Comparison of ENCODE assay signal across 12 cellular contexts in the genomic region with DNA sequence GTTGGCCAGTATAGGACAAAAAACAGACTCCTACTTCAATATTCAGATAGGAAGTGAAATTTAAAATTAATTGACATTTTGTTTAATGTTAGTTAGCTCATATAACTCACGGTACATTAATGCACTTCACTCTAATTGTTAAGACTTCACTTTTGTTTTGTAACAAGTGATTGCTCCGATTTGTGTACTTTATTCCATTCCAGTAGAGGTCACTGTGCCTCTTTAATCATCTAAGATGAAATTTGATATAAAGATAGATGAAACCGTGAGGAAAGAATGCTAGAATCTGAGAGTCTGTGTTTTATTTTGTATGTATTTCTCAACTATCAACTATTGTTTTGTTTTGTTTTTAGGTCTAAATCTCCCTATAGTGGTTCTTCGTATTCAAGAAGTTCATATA. TPM values are rescaled to one million over a fixed set of nuclear protein-coding genes. Genes with fewer than 3 reads are reported as not detected.
DNase-seq lines count a peak whose midpoint lies in the region; ATAC-seq, FAIRE-seq and TF ChIP-seq lines count a peak whose summit lies in the region.
"Had no signal": no experiment of that assay in that cellular context is flagged by ENCODE, and none has a peak within 500 bp of the region (broad histone marks: within the 10 kb centered on the region; RNA-seq: fewer than 3 reads in every experiment).

No MANE protein-coding gene starts in this region.

- intact Hi-C loops in adrenal gland (cut with DNase I) = loop anchor here in 1 of 2 donors (10.0 kb wide), 1 partner anchor 236 kb away; no protein-coding TSS in a partner anchor
- intact Hi-C loops in kidney (cut with DNase I) = no loop called here
- intact Hi-C loops in left colon (cut with DNase I, micrococcal nuclease) = loop anchor here in 1 of 2 donors (10.0 kb wide), 1 partner anchor 236 kb away; no protein-coding TSS in a partner anchor
- intact Hi-C loops in head of caudate nucleus (cut with DNase I) = no loop called here

- no peak for ATAC-seq in left colon

- TF ChIP-seq POLR2A in adrenal gland (IDR thresholded peaks at IDR 0.05) = no peak

- H3K36me3 Mint-ChIP-seq in HFFc6 (ENCODE audit: low read depth) (peaks cover 65% of the 10 kb centered on the region), mesothelial cell of epicardium (peaks cover 69% of the 10 kb centered on the region)

- H3K27ac Mint-ChIP-seq in HFFc6 = no peak overlapping the region
- H3K27ac Mint-ChIP-seq in mesothelial cell of epicardium = no peak overlapping the region
- H3K27ac Mint-ChIP-seq: activated naive CD4-positive, alpha-beta T cell treated with anti-CD3 and anti-CD28 coated beads for 36 hours had no signal

- no peak for FAIRE-seq in kidney (lab: Jason Lieb, UNC)

- H3K4me1 Mint-ChIP-seq in HFFc6 (ENCODE audit: low read depth) (no peaks in the 10 kb centered on the region), mesothelial cell of epicardium (no peaks in the 10 kb centered on the region)

- H3K27ac ChIP-seq in adrenal gland (no peak overlapping the region), kidney (ENCODE audit: low read depth in 2 of 2, low read length in 2 of 2) (no peak overlapping the region)

- 58 to 73% (median 69%) methylated on average over 4 of the region's 4 CpGs for WGBS in adrenal gland, 4 donors

- peaks cover 5% of the 10 kb centered on the region; the same call in 1 of the 2 replicates for H3K9me3 Mint-ChIP-seq in HFFc6
- H3K9me3 Mint-ChIP-seq in mesothelial cell of epicardium = peaks cover 54% of the 10 kb centered on the region

- H3K9ac ChIP-seq in kidney (ENCODE audit: low read length in 2 of 2) = no peak overlapping the region

- H3K27me3 ChIP-seq in adrenal gland = no peaks in the 10 kb centered on the region

- H3K4me1 ChIP-seq in adrenal gland (replicated peaks in 1 of 2) (no peaks in the 10 kb centered on the region), kidney (ENCODE audit: control insufficient read depth in 1 of 2, insufficient read depth in 1 of 2, low read depth in 1 of 2, low read length in 2 of 2) (no peaks in the 10 kb centered on the region)

- DNase-seq in AG08396 (ENCODE audit: low spot score) = peak; percentile 18
- no peak for DNase-seq in HFFc6
- no peak for DNase-seq in adrenal gland
- no peak for DNase-seq in kidney
- DNase-seq in left colon = no peak
- DNase-seq in head of caudate nucleus = no peak
- DNase-seq in stimulated activated CD4-positive, alpha-beta T cell treated with anti-CD3 and anti-CD28 coated beads, Interleukin-2, amount 100 ng/mL, for 48 hours = no peak
- DNase-seq in mesothelial cell of epicardium (ENCODE audit: low spot score in 2 of 2, unreplicated experiment in 2 of 2) = no peak
- DNase-seq: activated naive CD4-positive, alpha-beta T cell treated with anti-CD3 and anti-CD28 coated beads for 36 hours; NCI-H2029; retina; stimulated activated naive CD4-positive, alpha-beta T cell had no signal

- H3K27me3 Mint-ChIP-seq in HFFc6 (ENCODE audit: insufficient read depth) (no peaks in the 10 kb centered on the region), mesothelial cell of epicardium (ENCODE audit: low read depth) (no peaks in the 10 kb centered on the region)

- H3K36me3 ChIP-seq in adrenal gland (replicated peaks in 1 of 2) = peaks cover 0 to 90% of the 10 kb centered on the region in 2 donors
- peaks cover 55 to 76% of the 10 kb centered on the region in 2 donors for H3K36me3 ChIP-seq in kidney (ENCODE audit: control insufficient read depth in 1 of 2, insufficient read depth in 2 of 2, low read length in 2 of 2)

- H3K4me3 ChIP-seq in adrenal gland (no peak overlapping the region), kidney (ENCODE audit: low read length in 2 of 2) (no peak overlapping the region)

- H3K9me3 ChIP-seq in adrenal gland (replicated peaks in 1 of 3) = no peaks in the 10 kb centered on the region
- no peaks in the 10 kb centered on the region for H3K9me3 ChIP-seq in kidney (ENCODE audit: control insufficient read depth in 1 of 2, low read length in 2 of 2)

- peak; percentile 67 for TF ChIP-seq CTCF in HFFc6 (IDR thresholded peaks at IDR 0.05)
- TF ChIP-seq CTCF in adrenal gland (IDR thresholded peaks at IDR 0.05) = peak in 4 of 6 experiments; percentile 9 to 38 (median 34)
- peak; percentile 17 for TF ChIP-seq CTCF in kidney (IDR thresholded peaks at IDR 0.05; ENCODE audit: borderline replicate concordance, extremely low read depth, insufficient read depth)
- TF ChIP-seq CTCF in mesothelial cell of epicardium (IDR thresholded peaks at IDR 0.05; ENCODE audit: unreplicated experiment) = no peak

- no peak overlapping the region for H3K4me3 Mint-ChIP-seq in HFFc6
- no peak overlapping the region for H3K4me3 Mint-ChIP-seq in mesothelial cell of epicardium
- H3K4me3 Mint-ChIP-seq: activated naive CD4-positive, alpha-beta T cell treated with anti-CD3 and anti-CD28 coated beads for 36 hours had no signal

RNA-seq across cellular contexts. Expression of gene RBBP6, which starts 29.0 kb away (rescaled TPM):
- total RNA-seq in HFFc6 (2021; fragmentation: NEBNext Ultra II Directional; extraction: Animal tissue kit (Norgen Biotek cat#: 25700)) = 10 to 100 TPM; 25.5 to 31.1 (median 29.4) TPM
- total RNA-seq in adrenal gland = 10 to 100 TPM; 34.5 to 57.8 (median 45.9) TPM
- 10 to 100 TPM; 33.7 to 49.3 (median 44.7) TPM for polyA plus RNA-seq in adrenal gland
- 51.3 TPM for total RNA-seq in kidney
- 22.8 TPM for polyA plus RNA-seq in kidney (ENCODE audit: insufficient read depth, low read depth, low replicate concordance)
- total RNA-seq in left colon = 10 to 100 TPM; 33.3 to 40.6 TPM
- 100 to 101 TPM (median 101 TPM) in 3 replicates for total RNA-seq in mesothelial cell of epicardium
